In the genomic region with DNA sequence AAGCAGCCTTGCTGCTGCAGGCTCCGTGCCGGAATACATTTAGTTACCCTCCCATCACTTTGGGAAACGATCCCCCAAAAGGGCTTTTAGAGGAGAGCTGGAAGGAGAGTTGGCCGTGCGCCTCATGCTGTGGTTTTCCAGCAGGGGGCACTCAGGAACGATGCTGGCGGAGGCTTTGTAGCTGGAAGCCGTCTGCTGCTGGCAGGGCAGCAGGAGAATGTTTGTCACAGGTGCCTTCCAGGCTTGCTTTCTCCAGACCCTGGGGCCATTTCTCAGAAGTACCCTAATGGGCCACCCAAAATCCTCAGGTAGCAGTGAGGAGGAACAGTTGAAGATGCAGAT, we compare ENCODE assay signal across 10 cellular contexts. TPM values are rescaled to one million over a fixed set of nuclear protein-coding genes. Genes with fewer than 3 reads are reported as not detected.
DNase-seq lines count a peak whose midpoint lies in the region; ATAC-seq and TF ChIP-seq lines count a peak whose summit lies in the region.
"Had no signal": no experiment of that assay in that cellular context is flagged by ENCODE, and none has a peak within 500 bp of the region (broad histone marks: within the 10 kb centered on the region; RNA-seq: fewer than 3 reads in every experiment).

No MANE protein-coding gene starts in this region.

- ATAC-seq in WTC11 (peak; percentile 70), GM19035 (IDR thresholded peaks at IDR 0.05; ENCODE audit: unreplicated experiment) (no peak)

- H3K27ac ChIP-seq in dorsolateral prefrontal cortex (peak overlapping the region in 32 of 59 donors; percentile 4 to 65 (median 36)), thyroid gland (no peak overlapping the region)

- TF ChIP-seq POLR2A in thyroid gland (IDR thresholded peaks at IDR 0.05), result no peak

- WGBS in thyroid gland, 2 donors, result 56 to 63% methylated on average over 5 to 8 of the region's 8 CpGs

- no peak overlapping the region for H3K9ac ChIP-seq in Loucy (ENCODE audit: low read depth, low read length, poor library complexity, severe bottlenecking)

- H3F3A ChIP-seq in Loucy (ENCODE audit: low read depth), result no peaks in the 10 kb centered on the region

- no peaks in the 10 kb centered on the region for H3K27me3 Mint-ChIP-seq in WTC11 (ENCODE audit: low read depth)

- POLR2A ChIA-PET in WTC11 (lab: Charles Lee), result interaction anchor here (0.6 kb wide), 1 partner anchor 610 kb away, joined by 7 read pairs; no protein-coding TSS in a partner anchor

- H3K9me3 Mint-ChIP-seq in WTC11, result no peaks in the 10 kb centered on the region

- peaks cover 43% of the 10 kb centered on the region; the same call in 1 of the 2 replicates for H3K36me3 ChIP-seq in Loucy (ENCODE audit: insufficient read depth, low read length)
- H3K36me3 ChIP-seq in thyroid gland, result peaks cover 0 to 2% of the 10 kb centered on the region in 2 donors

- H3K9me2 ChIP-seq in Loucy (replicated peaks; ENCODE audit: low read depth, low read length), result no peaks in the 10 kb centered on the region

- H3K36me3 Mint-ChIP-seq in WTC11, result 0 out of 2 replicates have a peak, but pooled peaks cover 3% of the 10 kb centered on the region

- H3K4me1 ChIP-seq in Loucy (ENCODE audit: insufficient read depth, low read length, poor library complexity, severe bottlenecking), result no peaks in the 10 kb centered on the region
- peaks cover 15% of the 10 kb centered on the region in 2 donors for H3K4me1 ChIP-seq in thyroid gland

- H3K27ac Mint-ChIP-seq in WTC11, result peak overlapping the region; percentile 85

- no peak overlapping the region for H3K4me3 ChIP-seq in Loucy (ENCODE audit: low read length, poor library complexity, severe bottlenecking)
- H3K4me3 ChIP-seq in dorsolateral prefrontal cortex, result no peak overlapping the region
- no peak overlapping the region for H3K4me3 ChIP-seq in thyroid gland (replicated peaks in 1 of 3)

- H4K20me1 ChIP-seq in Loucy (ENCODE audit: insufficient read depth, low read length, poor library complexity, severe bottlenecking), result no peaks in the 10 kb centered on the region

- no peak overlapping the region for H2AFZ ChIP-seq in Loucy (ENCODE audit: low read length)

- H3K9me3 ChIP-seq in Loucy (ENCODE audit: insufficient read depth, low read depth, low read length) (no peaks in the 10 kb centered on the region), thyroid gland (no peaks in the 10 kb centered on the region)

- H3K79me2 ChIP-seq in Loucy (ENCODE audit: insufficient read depth, low read length), result no peaks in the 10 kb centered on the region

- DNase-seq in DMS79 (lab: John Stamatoyannopoulos, UW) (peak; percentile 86), WTC11 (ENCODE audit: low spot score) (peak; percentile 86), dorsolateral prefrontal cortex (peak; percentile 64 to 87 (median 79)), midbrain (lab: John Stamatoyannopoulos, UW) (peak; percentile 81), thyroid gland (peak; percentile 32 to 55), OCI-M2 (lab: John Stamatoyannopoulos, UW; ENCODE audit: unreplicated experiment) (no peak)

- H3K4me3 Mint-ChIP-seq in WTC11, result no peak overlapping the region

- CTCF ChIA-PET in WTC11 (lab: Charles Lee), result interaction anchor here (0.5 to 7.8 kb wide), 63 partner anchors 8 to 1011 kb away, joined by 3 to 105 read pairs (median 5); partner anchors contain the start of genes CABP7, CASTOR1, THOC5 and UQCR10

- peak; percentile 89 for TF ChIP-seq CTCF in Loucy (conservative IDR thresholded peaks at IDR 0.05; ENCODE audit: low read length)
- peak; percentile 47 for TF ChIP-seq CTCF in WTC11 (IDR thresholded peaks at IDR 0.05)
- peak; percentile 61 to 92 (median 86) for TF ChIP-seq CTCF in dorsolateral prefrontal cortex (IDR thresholded peaks at IDR 0.05 in 54 of 56, conservative IDR thresholded peaks at IDR 0.05 in 2 of 56; ENCODE audit: low read depth in 1 of 56, partially characterized antibody in 56 of 56)
- TF ChIP-seq CTCF in thyroid gland (IDR thresholded peaks at IDR 0.05), result peak in 5 of 6 experiments; percentile 12 to 56 (median 40)

- no peak overlapping the region for H3K4me2 ChIP-seq in Loucy (ENCODE audit: low read depth, low read length, poor library complexity, severe bottlenecking)

- intact Hi-C loops in dorsolateral prefrontal cortex (cut with DNase I) (loop anchor here (2.0 to 10.0 kb wide), 4 partner anchors 75 to 399 kb away; partner anchors contain the start of genes UQCR10 (in 2 of the 2) and ZMAT5 (in 2 of the 2)), thyroid gland (cut with DNase I) (loop anchor here (10.0 kb wide), 1 partner anchor 55 kb away; no protein-coding TSS in a partner anchor)

- H3K4me1 Mint-ChIP-seq in WTC11, result peaks cover 51% of the 10 kb centered on the region

- H3K27me3 ChIP-seq in Loucy (ENCODE audit: insufficient read depth, low read length, poor library complexity, severe bottlenecking), result no peaks in the 10 kb centered on the region
- H3K27me3 ChIP-seq in dorsolateral prefrontal cortex, result no peaks in the 10 kb centered on the region
- H3K27me3 ChIP-seq in thyroid gland, result no peaks in the 10 kb centered on the region

TF ChIP-seq in WTC11, 78 proteins besides CTCF, POLR2A, EP300 and RAD21 (continues in another document):
- no peak for TF ChIP-seq RORB (CRISPR knock-in tag; IDR thresholded peaks at IDR 0.05)
- TF ChIP-seq GABPB1 (CRISPR knock-in tag; IDR thresholded peaks at IDR 0.05), result no peak
- TF ChIP-seq CREM (CRISPR knock-in tag; IDR thresholded peaks at IDR 0.05), result no peak
- no peak for TF ChIP-seq ZNF671 (CRISPR knock-in tag; IDR thresholded peaks at IDR 0.05)
- TF ChIP-seq GRHL2 (CRISPR knock-in tag; IDR thresholded peaks at IDR 0.05; ENCODE audit: insufficient replicate concordance, severe bottlenecking), result no peak
- TF ChIP-seq FOXK1 (CRISPR knock-in tag; IDR thresholded peaks at IDR 0.05), result no peak
- no peak for TF ChIP-seq E2F1 (CRISPR knock-in tag; IDR thresholded peaks at IDR 0.05)
- TF ChIP-seq PRDM15 (CRISPR knock-in tag; IDR thresholded peaks at IDR 0.05), result no peak
- TF ChIP-seq PREB (CRISPR knock-in tag; IDR thresholded peaks at IDR 0.05; ENCODE audit: borderline replicate concordance), result no peak
- TF ChIP-seq NR2C2 (CRISPR knock-in tag; IDR thresholded peaks at IDR 0.05), result no peak
- TF ChIP-seq GTF2I (CRISPR knock-in tag; conservative IDR thresholded peaks at IDR 0.05), result no peak
- TF ChIP-seq SP1 (CRISPR knock-in tag; conservative IDR thresholded peaks at IDR 0.05), result no peak
- TF ChIP-seq IRF1 (CRISPR knock-in tag; IDR thresholded peaks at IDR 0.05), result no peak
- no peak for TF ChIP-seq ZNF317 (CRISPR knock-in tag; IDR thresholded peaks at IDR 0.05; ENCODE audit: borderline replicate concordance, low read depth)
- TF ChIP-seq NR1H2 (CRISPR knock-in tag; IDR thresholded peaks at IDR 0.05), result no peak

RNA-seq across cellular contexts. Expression of gene CABP7, which starts 30.0 kb away (rescaled TPM):
- total RNA-seq in WTC11 (2021), result 0.11 to 0.17 TPM in 2 of 3 replicates, not detected in the other
- total RNA-seq in dorsolateral prefrontal cortex, result 1 to 10 TPM; 1.4 to 8.2 (median 3.5) TPM
- 1 to 10 TPM in 1 of 4 donors, under 1 TPM in 1, not detected in 2; 0.73 to 1.0 TPM for total RNA-seq in thyroid gland
- total RNA-seq: pulmonary artery endothelial cell, RPMI7951 had no signal

Comparison
In these comparisons a context has a peak if more than half of its experiments do, and no peak if none do; other contexts are left out.
1. H3K27ac ChIP-seq: peak in dorsolateral prefrontal cortex (32 of 59); none in thyroid gland (0 of 3).
2. Peak in every context shown above with its lines, with median percentiles within 50 percentile points of each other: CTCF ChIP-seq.